In the genomic region with DNA sequence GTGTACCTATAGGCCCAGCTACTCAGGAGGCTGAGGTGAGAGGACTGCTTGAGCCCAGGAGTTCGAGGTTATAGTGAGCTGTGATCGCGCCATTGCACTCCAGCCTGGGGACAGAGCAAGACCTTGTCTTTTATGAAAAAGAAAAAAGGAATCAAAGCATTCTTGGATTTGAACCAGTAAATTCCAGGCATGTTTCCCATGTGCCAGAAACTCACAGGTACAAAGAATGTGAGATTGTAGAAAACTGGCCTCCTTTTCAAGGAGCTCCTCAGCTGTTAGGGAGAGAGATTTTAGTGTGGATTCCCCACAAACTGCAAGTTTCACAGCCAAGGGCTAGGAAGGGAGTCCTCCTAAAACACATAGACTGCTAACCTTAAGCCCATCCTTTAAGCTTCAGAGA, we compare ENCODE assay signal across 29 cellular contexts.
"Had no signal": no experiment of that assay in that cellular context is flagged by ENCODE, and none has a peak within 500 bp of the region (broad histone marks: within the 10 kb centered on the region; RNA-seq: fewer than 3 reads in every experiment).

No MANE protein-coding gene starts in this region.

- H3K9me3 ChIP-seq: ascending aorta, colonic mucosa, esophagus squamous epithelium, gastroesophageal sphincter had no signal

- H3K36me3 ChIP-seq: brain microvascular endothelial cell, colonic mucosa had no signal

- H3K27me3 Mint-ChIP-seq: activated CD4-positive, alpha-beta memory T cell treated with anti-CD3 and anti-CD28 coated beads for 36 hours; activated CD4-positive, alpha-beta T cell treated with anti-CD3 and anti-CD28 coated beads for 36 hours; activated CD4-positive, alpha-beta T cell treated with anti-CD3 and anti-CD28 coated beads, Interleukin-2, amount 10 ng/mL, durations not matched to agents 24 days and 14 days; activated CD8-positive, alpha-beta memory T cell treated with anti-CD3 and anti-CD28 coated beads, Interleukin-2, amount 10 ng/mL, durations not matched to agents 7 days and 5 days; activated naive CD4-positive, alpha-beta T cell treated with anti-CD3 and anti-CD28 coated beads, Interleukin-2, amount 10 ng/mL, durations not matched to agents 7 days and 5 days; activated naive CD8-positive, alpha-beta T cell treated with anti-CD3 and anti-CD28 coated beads, Interleukin-2, amount 10 ng/mL, durations not matched to agents 7 days and 5 days; central memory CD8-positive, alpha-beta T cell had no signal

- DNase-seq: activated CD4-positive, alpha-beta memory T cell treated with anti-CD3 and anti-CD28 coated beads for 36 hours; activated CD4-positive, alpha-beta T cell treated with anti-CD3 and anti-CD28 coated beads for 36 hours; activated CD4-positive, alpha-beta T cell treated with anti-CD3 and anti-CD28 coated beads, Interleukin-2, amount 10 ng/mL, durations not matched to agents 24 days and 14 days; activated CD4-positive, CD25-positive, alpha-beta regulatory T cell; activated CD4-positive, CD25-positive, alpha-beta regulatory T cell treated with anti-CD3 and anti-CD28 coated beads, Interleukin-2, amount 50 U/mL, for 72 hours; activated CD8-positive, alpha-beta memory T cell treated with anti-CD3 and anti-CD28 coated beads, Interleukin-2, amount 10 ng/mL, durations not matched to agents 7 days and 5 days; activated CD8-positive, alpha-beta memory T cell treated with anti-CD3 and anti-CD28 coated beads, Interleukin-2, amount 50 U/mL, for 4 hours; activated CD8-positive, alpha-beta T cell treated with anti-CD3 and anti-CD28 coated beads, Interleukin-2, amount 10 ng/mL, durations not matched to agents 7 days and 5 days; activated effector memory CD4-positive, alpha-beta T cell treated with anti-CD3 and anti-CD28 coated beads, Interleukin-2, amount 50 U/mL, for 16 hours; activated naive CD4-positive, alpha-beta T cell treated with anti-CD3 and anti-CD28 coated beads, Interleukin-2, amount 10 ng/mL, durations not matched to agents 7 days and 5 days; activated naive CD8-positive, alpha-beta T cell treated with anti-CD3 and anti-CD28 coated beads, Interleukin-2, amount 10 ng/mL, durations not matched to agents 7 days and 5 days; activated T-cell treated with anti-CD3 and anti-CD28 coated beads, Interleukin-2, amount 50 U/mL, for 1 hour; activated T-cell treated with anti-CD3 and anti-CD28 coated beads, Interleukin-2, amount 50 U/mL, for 48 hours; brain microvascular endothelial cell; colonic mucosa; effector CD8-positive, alpha-beta T cell; esophagus squamous epithelium; foreskin melanocyte; T-helper 2 cell had no signal

- H3K9me3 Mint-ChIP-seq: activated CD4-positive, alpha-beta memory T cell treated with anti-CD3 and anti-CD28 coated beads for 36 hours; activated CD4-positive, alpha-beta T cell treated with anti-CD3 and anti-CD28 coated beads, Interleukin-2, amount 10 ng/mL, durations not matched to agents 24 days and 14 days; activated naive CD4-positive, alpha-beta T cell treated with anti-CD3 and anti-CD28 coated beads, Interleukin-2, amount 10 ng/mL, durations not matched to agents 7 days and 5 days; activated naive CD4-positive, alpha-beta T cell treated with anti-CD3 and anti-CD28 coated beads, Interleukin-2, amount 50 U/mL, for 72 hours; activated naive CD8-positive, alpha-beta T cell treated with anti-CD3 and anti-CD28 coated beads, Interleukin-2, amount 10 ng/mL, durations not matched to agents 7 days and 5 days; activated T-helper 1 cell treated with anti-CD3 and anti-CD28 coated beads, Interleukin-12 subunit alpha, Interleukin-12 subunit beta, Interleukin-2, Interleukin-4 antibody, amounts not matched to agents 30 ng/mL and 10 ng/mL and 1 ng/mL, durations not matched to agents 14 hours and 24 hours and 36 hours; activated T-helper 2 cell treated with anti-CD3 and anti-CD28 coated beads, Interferon-gamma antibody, Interleukin-2, Interleukin-4, amounts not matched to agents 10 μg/mL and 5 μg/mL and 100 μg/mL, durations not matched to agents 14 hours and 24 hours and 36 hours; central memory CD8-positive, alpha-beta T cell had no signal

- H3K4me3 Mint-ChIP-seq: activated CD4-positive, alpha-beta memory T cell treated with anti-CD3 and anti-CD28 coated beads for 36 hours; activated CD4-positive, alpha-beta T cell treated with anti-CD3 and anti-CD28 coated beads for 36 hours; activated CD4-positive, alpha-beta T cell treated with anti-CD3 and anti-CD28 coated beads, Interleukin-2, amount 10 ng/mL, durations not matched to agents 24 days and 14 days; activated CD8-positive, alpha-beta memory T cell treated with anti-CD3 and anti-CD28 coated beads, Interleukin-2, amount 10 ng/mL, durations not matched to agents 7 days and 5 days; activated CD8-positive, alpha-beta T cell treated with anti-CD3 and anti-CD28 coated beads, Interleukin-2, amount 10 ng/mL, durations not matched to agents 7 days and 5 days; activated naive CD4-positive, alpha-beta T cell treated with anti-CD3 and anti-CD28 coated beads, Interleukin-2, amount 10 ng/mL, durations not matched to agents 7 days and 5 days; activated naive CD8-positive, alpha-beta T cell treated with anti-CD3 and anti-CD28 coated beads, Interleukin-2, amount 10 ng/mL, durations not matched to agents 7 days and 5 days; activated T-helper 1 cell treated with anti-CD3 and anti-CD28 coated beads, Interleukin-12 subunit alpha, Interleukin-12 subunit beta, Interleukin-2, Interleukin-4 antibody, amounts not matched to agents 30 ng/mL and 10 ng/mL and 1 ng/mL, durations not matched to agents 14 hours and 24 hours and 36 hours; central memory CD8-positive, alpha-beta T cell had no signal

- H3K27ac Mint-ChIP-seq: activated CD4-positive, alpha-beta memory T cell treated with anti-CD3 and anti-CD28 coated beads for 36 hours; activated CD4-positive, alpha-beta T cell treated with anti-CD3 and anti-CD28 coated beads for 36 hours; activated CD4-positive, alpha-beta T cell treated with anti-CD3 and anti-CD28 coated beads, Interleukin-2, amount 10 ng/mL, durations not matched to agents 24 days and 14 days; activated CD8-positive, alpha-beta memory T cell treated with anti-CD3 and anti-CD28 coated beads, Interleukin-2, amount 10 ng/mL, durations not matched to agents 7 days and 5 days; activated CD8-positive, alpha-beta T cell treated with anti-CD3 and anti-CD28 coated beads, Interleukin-2, amount 10 ng/mL, durations not matched to agents 7 days and 5 days; activated naive CD4-positive, alpha-beta T cell treated with anti-CD3 and anti-CD28 coated beads, Interleukin-2, amount 10 ng/mL, durations not matched to agents 7 days and 5 days; activated naive CD8-positive, alpha-beta T cell treated with anti-CD3 and anti-CD28 coated beads, Interleukin-2, amount 10 ng/mL, durations not matched to agents 7 days and 5 days; activated T-helper 1 cell treated with anti-CD3 and anti-CD28 coated beads, Interleukin-12 subunit alpha, Interleukin-12 subunit beta, Interleukin-2, Interleukin-4 antibody, amounts not matched to agents 30 ng/mL and 10 ng/mL and 1 ng/mL, durations not matched to agents 14 hours and 24 hours and 36 hours; activated T-helper 2 cell treated with anti-CD3 and anti-CD28 coated beads, Interferon-gamma antibody, Interleukin-2, Interleukin-4, amounts not matched to agents 10 μg/mL and 5 μg/mL and 100 μg/mL, durations not matched to agents 14 hours and 24 hours and 36 hours had no signal

- H3K27me3 ChIP-seq: ascending aorta, brain microvascular endothelial cell, colonic mucosa, esophagus squamous epithelium, gastroesophageal sphincter had no signal

- H3K36me3 Mint-ChIP-seq: activated CD8-positive, alpha-beta memory T cell treated with anti-CD3 and anti-CD28 coated beads, Interleukin-2, amount 10 ng/mL, durations not matched to agents 7 days and 5 days; activated naive CD4-positive, alpha-beta T cell treated with anti-CD3 and anti-CD28 coated beads, Interleukin-2, amount 10 ng/mL, durations not matched to agents 7 days and 5 days; activated naive CD4-positive, alpha-beta T cell treated with anti-CD3 and anti-CD28 coated beads, Interleukin-2, amount 50 U/mL, for 72 hours; activated naive CD8-positive, alpha-beta T cell treated with anti-CD3 and anti-CD28 coated beads, Interleukin-2, amount 10 ng/mL, durations not matched to agents 7 days and 5 days had no signal

- H3K4me3 ChIP-seq: ascending aorta, colonic mucosa, esophagus squamous epithelium, gastroesophageal sphincter had no signal

- H3K27ac ChIP-seq: ascending aorta, brain microvascular endothelial cell, colonic mucosa, epithelial cell of prostate, esophagus squamous epithelium had no signal

- H3K4me1 Mint-ChIP-seq: activated CD4-positive, alpha-beta T cell treated with anti-CD3 and anti-CD28 coated beads for 36 hours; activated CD4-positive, alpha-beta T cell treated with anti-CD3 and anti-CD28 coated beads, Interleukin-2, amount 10 ng/mL, durations not matched to agents 24 days and 14 days; activated CD8-positive, alpha-beta memory T cell treated with anti-CD3 and anti-CD28 coated beads, Interleukin-2, amount 10 ng/mL, durations not matched to agents 7 days and 5 days; activated naive CD4-positive, alpha-beta T cell treated with anti-CD3 and anti-CD28 coated beads, Interleukin-2, amount 10 ng/mL, durations not matched to agents 7 days and 5 days; activated naive CD8-positive, alpha-beta T cell treated with anti-CD3 and anti-CD28 coated beads, Interleukin-2, amount 10 ng/mL, durations not matched to agents 7 days and 5 days; central memory CD8-positive, alpha-beta T cell had no signal

- H3K4me1 ChIP-seq: ascending aorta, colonic mucosa, esophagus squamous epithelium, gastroesophageal sphincter had no signal

- FAIRE-seq: bronchial epithelial cell, endometrium, endothelial cell of umbilical vein had no signal

- ATAC-seq: activated CD4-positive, alpha-beta T cell treated with anti-CD3 and anti-CD28 coated beads for 36 hours; activated CD8-positive, alpha-beta memory T cell treated with anti-CD3 and anti-CD28 coated beads, Interleukin-2, amount 10 ng/mL, durations not matched to agents 7 days and 5 days; activated CD8-positive, alpha-beta T cell treated with anti-CD3 and anti-CD28 coated beads, Interleukin-2, amount 10 ng/mL, durations not matched to agents 7 days and 5 days; activated naive CD4-positive, alpha-beta T cell treated with anti-CD3 and anti-CD28 coated beads, Interleukin-2, amount 50 U/mL, for 72 hours; gastroesophageal sphincter had no signal
